In the genomic region with DNA sequence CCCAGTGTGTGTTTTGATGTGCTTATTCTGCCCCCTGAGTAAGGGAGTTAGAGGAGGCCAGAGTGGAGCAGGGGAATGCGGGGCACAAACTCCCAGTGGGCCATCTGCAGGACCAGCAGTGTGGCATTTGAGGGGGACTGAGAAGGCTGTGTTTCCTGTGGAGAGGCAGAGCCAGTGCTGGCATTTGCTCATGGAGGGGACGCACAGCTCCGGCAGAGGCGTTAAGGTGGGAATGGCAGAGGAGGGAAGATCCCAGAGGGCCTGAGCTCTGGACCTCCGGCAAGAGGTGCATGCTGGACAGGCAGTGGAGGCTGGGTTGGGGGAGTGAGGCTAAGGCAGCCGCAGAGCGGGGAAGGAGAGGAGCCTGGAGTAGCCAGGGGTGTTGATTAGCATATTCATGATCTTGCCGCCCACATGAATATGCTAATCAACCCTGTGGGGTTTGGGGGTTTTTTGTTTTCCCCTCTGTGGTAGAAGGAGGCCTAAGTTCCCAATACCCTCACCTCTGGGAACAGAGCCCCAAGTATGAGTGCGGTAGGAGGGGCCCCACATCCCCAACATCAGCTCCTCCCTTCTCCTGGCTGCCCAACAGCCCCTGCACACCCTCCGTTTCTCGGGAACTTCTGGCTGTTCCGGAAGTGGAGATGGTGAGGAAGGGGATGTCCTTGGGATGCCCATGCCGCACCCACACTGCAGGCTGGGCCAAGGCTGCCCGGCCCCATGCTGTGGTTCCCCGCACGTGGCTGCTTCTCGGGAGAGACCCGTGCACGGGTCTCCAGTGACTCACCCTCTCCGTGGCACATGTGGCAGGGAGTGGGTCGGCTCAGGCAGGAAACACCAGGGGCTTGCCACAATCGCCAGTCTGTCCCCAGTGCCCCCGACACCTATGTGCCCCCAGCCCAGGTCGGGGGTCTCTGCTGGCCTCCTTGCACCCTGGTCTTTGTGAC, we compare ENCODE assay signal across 23 cellular contexts. TPM values are rescaled to one million over a fixed set of nuclear protein-coding genes. Genes with fewer than 3 reads are reported as not detected.
DNase-seq lines count a peak whose midpoint lies in the region; ATAC-seq and TF ChIP-seq lines count a peak whose summit lies in the region.
"Had no signal": no experiment of that assay in that cellular context is flagged by ENCODE, and none has a peak within 500 bp of the region (broad histone marks: within the 10 kb centered on the region; RNA-seq: fewer than 3 reads in every experiment).

No MANE protein-coding gene starts in this region.

- no peaks in the 10 kb centered on the region for H3K79me1 ChIP-seq in H9 (ENCODE audit: insufficient read depth, low read depth, low read length, poor library complexity, severe bottlenecking)

- no peaks in the 10 kb centered on the region for H3K27me3 ChIP-seq in H9 (ENCODE audit: insufficient read depth, low read length)
- H3K27me3 ChIP-seq: adrenal gland, colonic mucosa, uterus had no signal

- H3K27me3 Mint-ChIP-seq in H9 (ENCODE audit: low read depth), result peaks cover 25% of the 10 kb centered on the region

- H3K4me3 Mint-ChIP-seq in H9, result peak overlapping the region in 1 of 2 experiments; percentile 64; a peak in 1 of 5 replicates
- H3K4me3 Mint-ChIP-seq: memory B cell; T-helper 1 cell treated with Interleukin-12 subunit alpha and Interleukin-12 subunit beta and Interleukin-4 antibody, amounts not matched to agents 30 μg/mL and 1 μg/mL, for 36 hours had no signal

- H3K23me2 ChIP-seq in H9 (ENCODE audit: insufficient read length, low read depth, low read length, poor library complexity, severe bottlenecking), result no peaks in the 10 kb centered on the region

- no peak overlapping the region for H3K23ac ChIP-seq in H9 (ENCODE audit: insufficient read length, low read depth, low read length)

- H3K36me3 Mint-ChIP-seq in H9 (ENCODE audit: insufficient read depth in 1 of 3, low read depth in 3 of 3), result no peaks in the 10 kb centered on the region
- H3K36me3 Mint-ChIP-seq: memory B cell had no signal

- H3K14ac ChIP-seq in H9 (ENCODE audit: insufficient read depth, low read length), result no peak overlapping the region

- no peak overlapping the region for H2AK5ac ChIP-seq in H9 (ENCODE audit: insufficient read length, low read length)

- H3K9ac ChIP-seq in H9 (ENCODE audit: extremely low read depth, insufficient read length, low read length), result no peak overlapping the region
- H3K9ac ChIP-seq: KMS-11 had no signal

- no peak overlapping the region for H3K4ac ChIP-seq in H9 (ENCODE audit: low read depth, low read length)

- peaks cover 17 to 47% of the 10 kb centered on the region in 2 experiments for H3K4me1 Mint-ChIP-seq in H9

- H3K18ac ChIP-seq in H9 (ENCODE audit: insufficient read length, low read depth, low read length), result no peak overlapping the region

- no peak overlapping the region for H2BK120ac ChIP-seq in H9 (ENCODE audit: low read depth, low read length, poor library complexity, severe bottlenecking)

- no peak overlapping the region for H3K56ac ChIP-seq in H9 (ENCODE audit: insufficient read length, low read depth, low read length)

- no peaks in the 10 kb centered on the region for H4K20me1 ChIP-seq in H9 (ENCODE audit: control insufficient read depth, insufficient read depth, insufficient read length)

- H3K9me3 ChIP-seq in H9 (ENCODE audit: control insufficient read depth, low read depth, low read length), result no peaks in the 10 kb centered on the region
- H3K9me3 ChIP-seq: adrenal gland, colonic mucosa, gastroesophageal sphincter, uterus had no signal

- H2AFZ ChIP-seq in H9 (ENCODE audit: low read length), result no peak overlapping the region

- H4K5ac ChIP-seq in H9 (ENCODE audit: insufficient read length, low read depth, low read length), result no peak overlapping the region

- no peak overlapping the region for H4K8ac ChIP-seq in H9 (replicated peaks; ENCODE audit: insufficient read length, low read depth, low read length)

- no peak for TF ChIP-seq CTCF in H9 (conservative IDR thresholded peaks at IDR 0.05)

- H2BK5ac ChIP-seq in H9 (ENCODE audit: insufficient read length, low read length), result no peak overlapping the region

- no peak overlapping the region for H2BK12ac ChIP-seq in H9 (ENCODE audit: insufficient read length, low read depth, low read length)

- no peak overlapping the region for H4K91ac ChIP-seq in H9 (ENCODE audit: insufficient read length, low read depth, low read length)

- no peak overlapping the region for H3T11ph ChIP-seq in H9 (ENCODE audit: low read length)

- no peak overlapping the region for H3K4me2 ChIP-seq in H9 (ENCODE audit: insufficient read depth, insufficient read length, low read length)
- H3K4me2 ChIP-seq: KMS-11 had no signal

- ATAC-seq in GM19452 (IDR thresholded peaks at IDR 0.05; ENCODE audit: unreplicated experiment), result no peak
- ATAC-seq: gastroesophageal sphincter, left cardiac atrium had no signal

- H3K27ac ChIP-seq in H9 (ENCODE audit: insufficient read length, low read depth, low read length), result no peak overlapping the region
- H3K27ac ChIP-seq in caudate nucleus (ENCODE audit: low read depth, low read length), result peak overlapping the region; percentile 52
- H3K27ac ChIP-seq: adrenal gland, C4-2B, colonic mucosa, gastroesophageal sphincter, KMS-11, uterus had no signal

- H3K9me3 Mint-ChIP-seq in H9, result no peaks in the 10 kb centered on the region
- H3K9me3 Mint-ChIP-seq: memory B cell; T-helper 1 cell treated with Interleukin-12 subunit alpha and Interleukin-12 subunit beta and Interleukin-4 antibody, amounts not matched to agents 30 μg/mL and 1 μg/mL, for 36 hours had no signal

- H3K27ac Mint-ChIP-seq in H9, result peak overlapping the region in 2 of 3 experiments; percentile 2 to 52; a peak in 3 of 7 replicates
- H3K27ac Mint-ChIP-seq: memory B cell; T-helper 1 cell treated with Interleukin-12 subunit alpha and Interleukin-12 subunit beta and Interleukin-4 antibody, amounts not matched to agents 30 μg/mL and 1 μg/mL, for 36 hours had no signal

- H2BK15ac ChIP-seq in H9 (ENCODE audit: low read depth, low read length), result no peak overlapping the region

- H2BK20ac ChIP-seq in H9 (ENCODE audit: low read depth, low read length, poor library complexity, severe bottlenecking), result no peak overlapping the region

- WGBS in H9 (ENCODE audit: extremely low coverage, insufficient read length, low lambda C conversion rate), result no CpG with 5 or more reads among the region's 24 CpGs

- DNase-seq in activated T-cell treated with anti-CD3 and anti-CD28 coated beads for 48 hours (ENCODE audit: low read depth) (peak; percentile 20), H9 (peak; percentile 57), caudate nucleus (lab: John Stamatoyannopoulos, UW) (peak in 13 of 61 donors; percentile 5 to 59 (median 28)), occipital lobe (lab: John Stamatoyannopoulos, UW) (no peak)
- DNase-seq in activated T-cell treated with anti-CD3 and anti-CD28 coated beads, Interleukin-2, amount 50 U/mL, for 1 hour, result no peak
- peak; percentile 51 for DNase-seq in stimulated activated CD8-positive, alpha-beta memory T cell treated with anti-CD3 and anti-CD28 coated beads, Interleukin-4, amount 100 ng/mL, for 48 hours
- DNase-seq in activated effector memory CD4-positive, alpha-beta T cell treated with Interleukin-2 at 50 U/mL for 16 hours, result no peak
- DNase-seq: activated effector memory CD4-positive, alpha-beta T cell treated with anti-CD3 and anti-CD28 coated beads, Interleukin-2, amount 50 U/mL, for 16 hours; colonic mucosa; left cardiac atrium; MV-4-11; NCI-H1694; NCI-H2171 treated with DMSO at 0.1 percent for 48 hours; NCI-H526 treated with DMSO at 0.1 percent for 48 hours; retina; uterus had no signal

- H3K79me2 ChIP-seq in H9 (ENCODE audit: insufficient read depth, low read length), result no peaks in the 10 kb centered on the region

- no peaks in the 10 kb centered on the region for H3K4me1 ChIP-seq in H9 (ENCODE audit: insufficient read depth, low read length)
- H3K4me1 ChIP-seq: adrenal gland, colonic mucosa, gastroesophageal sphincter, uterus had no signal

RNA-seq across cellular contexts. Expression of gene DLGAP4, which starts 33.8 kb away (rescaled TPM):
- 48.0 and 54.6 TPM in 2 replicates for total RNA-seq in H9 (2021)
- 29.9 TPM for total RNA-seq in occipital lobe

Comparison
In these comparisons a context has a peak if more than half of its experiments do, and no peak if none do; other contexts are left out.
1. DNase-seq: peak in activated T-cell treated with anti-CD3 and anti-CD28 coated beads for 48 hours (single experiment), H9 (single experiment) and stimulated activated CD8-positive, alpha-beta memory T cell treated with anti-CD3 and anti-CD28 coated beads, Interleukin-4, amount 100 ng/mL, for 48 hours (single experiment); none in activated T-cell treated with anti-CD3 and anti-CD28 coated beads, Interleukin-2, amount 50 U/mL, for 1 hour (single experiment), occipital lobe (single experiment) and activated effector memory CD4-positive, alpha-beta T cell treated with Interleukin-2 at 50 U/mL for 16 hours (single experiment).